ENCODE assay signal across 9 cellular contexts in genomic region chr6:12363651-12364381, GRCh38.
DNase-seq lines count a peak whose midpoint lies in the region; ATAC-seq and TF ChIP-seq lines count a peak whose summit lies in the region.
"Had no signal": no experiment of that assay in that cellular context is flagged by ENCODE, and none has a peak within 500 bp of the region (broad histone marks: within the 10 kb centered on the region; RNA-seq: fewer than 3 reads in every experiment).

No MANE protein-coding gene starts in this region.

- no peaks in the 10 kb centered on the region for H3K27me3 ChIP-seq in mammary epithelial cell (ENCODE audit: insufficient read depth, low read length)
- H3K27me3 ChIP-seq: gastrocnemius medialis had no signal

- no peaks in the 10 kb centered on the region for H3K36me3 ChIP-seq in mammary epithelial cell (ENCODE audit: insufficient read depth, low read length)
- H3K36me3 ChIP-seq: gastrocnemius medialis had no signal

- CTCF ChIA-PET in mammary epithelial cell (lab: Charles Lee; ENCODE audit: low non-redundant PET): interaction anchor here (0.7 kb wide), 1 partner anchor 33 kb away, joined by 3 read pairs; no protein-coding TSS in a partner anchor

- BruUV-seq in mammary epithelial cell (replicated peaks; lab: Mats Ljungman, UMichigan): no TSS peak

- intact Hi-C loops in mammary epithelial cell (cut with micrococcal nuclease): no loop called here

- dilution Hi-C loops in mammary epithelial cell (cut with HindIII; ENCODE audit: low sequenced_read_pairs): no loop called here

- H3K4me3 ChIP-seq in mammary epithelial cell (replicated peaks in 1 of 3; ENCODE audit: insufficient read depth in 1 of 3, low read depth in 2 of 3, low read length in 3 of 3): no peak overlapping the region
- H3K4me3 ChIP-seq: gastrocnemius medialis had no signal

- H3K4me1 ChIP-seq in mammary epithelial cell (ENCODE audit: insufficient read depth, low read length): no peaks in the 10 kb centered on the region
- H3K4me1 ChIP-seq: gastrocnemius medialis had no signal

- POLR2A ChIA-PET in naive thymus-derived CD8-positive, alpha-beta T cell (lab: Charles Lee): no interaction called here

- no peak overlapping the region for H3K4me2 ChIP-seq in mammary epithelial cell (ENCODE audit: insufficient read depth, low read depth, low read length)

- ATAC-seq in GM19025 (IDR thresholded peaks at IDR 0.05; ENCODE audit: low read depth, unreplicated experiment): peak; percentile 78
- ATAC-seq in HG03045 (IDR thresholded peaks at IDR 0.05; ENCODE audit: unreplicated experiment): peak; percentile 76
- no peak for ATAC-seq in naive thymus-derived CD8-positive, alpha-beta T cell
- ATAC-seq: gastrocnemius medialis had no signal

- no peak overlapping the region for H2AFZ ChIP-seq in mammary epithelial cell (ENCODE audit: low read depth, low read length)

- H3K27ac Mint-ChIP-seq in progenitor cell of endocrine pancreas: peak overlapping the region; percentile 82
- no peak overlapping the region for H3K27ac Mint-ChIP-seq in naive thymus-derived CD8-positive, alpha-beta T cell

- H3K9ac ChIP-seq in mammary epithelial cell (ENCODE audit: insufficient read depth, low read length): no peak overlapping the region

- DNase-seq in SIG-M5 (lab: John Stamatoyannopoulos, UW): peak; percentile 7
- DNase-seq in progenitor cell of endocrine pancreas (ENCODE audit: low spot score, unreplicated experiment): no peak
- DNase-seq in SW480 (ENCODE audit: low spot score): no peak
- DNase-seq in NCI-H1092 (lab: John Stamatoyannopoulos, UW): no peak
- DNase-seq in naive thymus-derived CD8-positive, alpha-beta T cell: no peak
- no peak for DNase-seq in mammary epithelial cell
- DNase-seq: gastrocnemius medialis had no signal

- H3K27ac ChIP-seq in mammary epithelial cell (ENCODE audit: insufficient read depth, low read depth, low read length): no peak overlapping the region
- H3K27ac ChIP-seq: gastrocnemius medialis had no signal

- no peaks in the 10 kb centered on the region for H4K20me1 ChIP-seq in mammary epithelial cell (ENCODE audit: insufficient read depth, low read length)

- peaks cover 7% of the 10 kb centered on the region for H3K9me3 Mint-ChIP-seq in progenitor cell of endocrine pancreas (ENCODE audit: low read depth)
- H3K9me3 Mint-ChIP-seq in naive thymus-derived CD8-positive, alpha-beta T cell: peaks cover 0 to 12% (median 0%) of the 10 kb centered on the region in 9 donors

- no peaks in the 10 kb centered on the region for H3K9me3 ChIP-seq in mammary epithelial cell (replicated peaks; ENCODE audit: insufficient read depth, low read length)
- H3K9me3 ChIP-seq: gastrocnemius medialis had no signal

- in situ Hi-C loops in mammary epithelial cell (cut with MboI; ENCODE audit: low sequenced_read_pairs in 2 of 2): no loop called here

- TF ChIP-seq CTCF in progenitor cell of endocrine pancreas (IDR thresholded peaks at IDR 0.05; ENCODE audit: unreplicated experiment) (no peak), mammary epithelial cell (conservative IDR thresholded peaks at IDR 0.05 in 1 of 2, IDR thresholded peaks at IDR 0.05 in 1 of 2; ENCODE audit: extremely low read depth in 1 of 2, insufficient read depth in 1 of 2, low read depth in 1 of 2, low read length in 2 of 2) (no peak)

- H3K27me3 Mint-ChIP-seq in progenitor cell of endocrine pancreas: no peaks in the 10 kb centered on the region
- H3K27me3 Mint-ChIP-seq in naive thymus-derived CD8-positive, alpha-beta T cell: peaks cover 6 to 22% (median 12%) of the 10 kb centered on the region in 5 donors

- no peak overlapping the region for H3K4me3 Mint-ChIP-seq in progenitor cell of endocrine pancreas (ENCODE audit: low read depth)
- H3K4me3 Mint-ChIP-seq in naive thymus-derived CD8-positive, alpha-beta T cell: peak overlapping the region in 1 of 10 donors; percentile 13

- H3K4me1 Mint-ChIP-seq in progenitor cell of endocrine pancreas (ENCODE audit: low read depth): peaks cover 20% of the 10 kb centered on the region
- peaks cover 0 to 10% (median 0%) of the 10 kb centered on the region in 4 donors for H3K4me1 Mint-ChIP-seq in naive thymus-derived CD8-positive, alpha-beta T cell

- H3K79me2 ChIP-seq in mammary epithelial cell (ENCODE audit: insufficient read depth, low read length): no peaks in the 10 kb centered on the region

- H3K36me3 Mint-ChIP-seq in progenitor cell of endocrine pancreas (ENCODE audit: insufficient read depth): peaks cover 2% of the 10 kb centered on the region
- no peaks in the 10 kb centered on the region for H3K36me3 Mint-ChIP-seq in naive thymus-derived CD8-positive, alpha-beta T cell

- 91% methylated on average over 11 of the region's 11 CpGs for WGBS in mammary epithelial cell (ENCODE audit: low coverage, missing lambda C conversion rate)

Comparison
In these comparisons a context has a peak if more than half of its experiments do, and no peak if none do; other contexts are left out.
1. ATAC-seq: peak in GM19025 (single experiment) and HG03045 (single experiment); none in naive thymus-derived CD8-positive, alpha-beta T cell (0 of 2).